In the genomic region with DNA sequence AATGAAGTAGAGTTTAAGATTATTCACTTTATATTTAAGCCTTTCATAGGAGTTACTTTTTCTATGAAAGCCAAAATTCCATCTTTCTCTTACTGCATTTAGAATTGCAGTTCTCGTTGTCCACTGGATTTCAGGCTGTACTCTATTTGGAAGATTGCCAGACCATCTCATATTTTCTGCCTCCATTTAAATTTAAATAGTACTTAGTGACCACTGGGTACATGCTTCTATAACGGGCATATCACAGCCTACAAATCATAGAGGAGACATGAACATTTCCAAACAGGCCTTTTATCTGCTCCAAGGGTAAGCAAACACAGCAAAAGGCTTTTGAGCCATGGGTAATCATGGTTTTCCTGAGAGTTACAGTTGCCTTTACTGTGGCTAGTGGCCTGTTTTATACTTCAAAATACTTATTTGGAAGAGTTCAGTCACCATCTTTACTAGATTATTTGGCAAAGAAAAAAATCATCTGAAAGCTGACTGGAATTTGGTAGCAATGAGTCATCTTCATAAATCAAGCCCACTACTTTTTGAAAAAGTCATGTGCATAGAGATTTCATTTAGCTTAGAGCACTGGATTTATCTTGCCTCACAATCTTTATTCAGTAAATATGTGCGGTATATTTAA, we compare ENCODE assay signal across 10 cellular contexts. TPM values are rescaled to one million over a fixed set of nuclear protein-coding genes. Genes with fewer than 3 reads are reported as not detected.
DNase-seq lines count a peak whose midpoint lies in the region; ATAC-seq and TF ChIP-seq lines count a peak whose summit lies in the region.
"Had no signal": no experiment of that assay in that cellular context is flagged by ENCODE, and none has a peak within 500 bp of the region (broad histone marks: within the 10 kb centered on the region; RNA-seq: fewer than 3 reads in every experiment).

No MANE protein-coding gene starts in this region.

- H3K4me1 ChIP-seq in smooth muscle cell (ENCODE audit: low read depth) = peaks cover 51% of the 10 kb centered on the region

- peak overlapping the region; percentile 100 for H3K27ac ChIP-seq in smooth muscle cell (ENCODE audit: low read depth)

- no peaks in the 10 kb centered on the region for H3K27me3 ChIP-seq in smooth muscle cell (ENCODE audit: low read depth)

- H3K79me2 ChIP-seq in smooth muscle cell (ENCODE audit: low read depth) = peaks cover 49% of the 10 kb centered on the region

- no peak overlapping the region for H2AFZ ChIP-seq in smooth muscle cell (ENCODE audit: low read depth)

- TF ChIP-seq CTCF in fibroblast of pulmonary artery (IDR thresholded peaks at IDR 0.05; ENCODE audit: low read length, missing control alignments) = no peak
- no peak for TF ChIP-seq CTCF in smooth muscle cell (IDR thresholded peaks at IDR 0.05; ENCODE audit: borderline replicate concordance, insufficient read depth, poor library complexity, severe bottlenecking)
- TF ChIP-seq CTCF in omental fat pad (IDR thresholded peaks at IDR 0.05) = no peak

- peaks cover 6% of the 10 kb centered on the region for H4K20me1 ChIP-seq in smooth muscle cell (ENCODE audit: low read depth)

- H3K4me3 ChIP-seq in fibroblast of pulmonary artery (replicated peaks; ENCODE audit: low read depth, low read length) = no peak overlapping the region
- no peak overlapping the region for H3K4me3 ChIP-seq in smooth muscle cell

- peak overlapping the region; percentile 79 for H3K4me2 ChIP-seq in smooth muscle cell

- no peaks in the 10 kb centered on the region for H3K9me3 ChIP-seq in smooth muscle cell (replicated peaks; ENCODE audit: low read depth)

- in situ Hi-C loops in SK-MEL-5 (cut with HindIII; ENCODE audit: low pct_unique_long_range_greater_than_20kb, low sequenced_read_pairs) = no loop called here

- DNase-seq in DMS79 treated with DMSO at 0.1 percent for 48 hours (lab: John Stamatoyannopoulos, UW) (peak; percentile 15), DMS79 (lab: John Stamatoyannopoulos, UW) (no peak), SK-MEL-5 (ENCODE audit: low read depth, low spot score) (peak; percentile 24), fibroblast of pulmonary artery (ENCODE audit: low read depth) (peak; percentile 69), smooth muscle cell (lab: John Stamatoyannopoulos, UW; ENCODE audit: unreplicated experiment) (no peak), NCI-H2171 treated with DMSO at 0.1 percent for 48 hours (lab: John Stamatoyannopoulos, UW) (no peak), omental fat pad (ENCODE audit: low spot score) (no peak)
- DNase-seq: NCI-H748 treated with DMSO at 0.1 percent for 48 hours; stimulated activated CD4-positive, alpha-beta T cell treated with anti-CD3 and anti-CD28 coated beads, Interleukin-1b, Interleukin-23, amount 100 ng/mL, for 48 hours had no signal

- 3% methylated on average over 3 of the region's 3 CpGs for WGBS in smooth muscle cell (ENCODE audit: low lambda C conversion rate)

- ATAC-seq in GM19328 (IDR thresholded peaks at IDR 0.05; ENCODE audit: unreplicated experiment) (no peak), omental fat pad (ENCODE audit: low FRiP score) (no peak)

- H3F3A ChIP-seq in smooth muscle cell (ENCODE audit: low read depth) = peaks cover 58% of the 10 kb centered on the region

- H3K36me3 ChIP-seq in smooth muscle cell (ENCODE audit: low read depth) = no peaks in the 10 kb centered on the region

- peak overlapping the region; percentile 92 for H3K9ac ChIP-seq in smooth muscle cell (ENCODE audit: low read depth)

RNA-seq across cellular contexts. Expression of a gene that starts 15.7 kb away (rescaled TPM):
- 30.2 and 33.4 TPM in 2 replicates for total RNA-seq in SK-MEL-5 (2014; rRNA removed; shearing (Covaris generic))
- polyA plus RNA-seq in SK-MEL-5 (2015; cell fraction: cytosol; rRNA removed) = 24.5 and 33.7 TPM in 2 replicates
- polyA plus RNA-seq in SK-MEL-5 (2015; cell fraction: nucleus; rRNA removed) = 11.4 and 11.7 TPM in 2 replicates
- total RNA-seq in smooth muscle cell (106 and 115 TPM in 2 replicates), omental fat pad (100 to 1,000 TPM in 2 of 4 donors, 10 to 100 TPM in 2; 88.8 to 189 (median 105) TPM)
- 44.8 and 60.3 TPM in 2 replicates for polyA plus RNA-seq in smooth muscle cell

Comparison
In these comparisons a context has a peak if more than half of its experiments do, and no peak if none do; other contexts are left out.
1. DNase-seq: peak in DMS79 treated with DMSO at 0.1 percent for 48 hours (single experiment), SK-MEL-5 (single experiment) and fibroblast of pulmonary artery (single experiment); none in DMS79 (single experiment), smooth muscle cell (single experiment), NCI-H2171 treated with DMSO at 0.1 percent for 48 hours (single experiment) and omental fat pad (single experiment).